21 cellular contexts compared by ENCODE assay signal in the genomic region with DNA sequence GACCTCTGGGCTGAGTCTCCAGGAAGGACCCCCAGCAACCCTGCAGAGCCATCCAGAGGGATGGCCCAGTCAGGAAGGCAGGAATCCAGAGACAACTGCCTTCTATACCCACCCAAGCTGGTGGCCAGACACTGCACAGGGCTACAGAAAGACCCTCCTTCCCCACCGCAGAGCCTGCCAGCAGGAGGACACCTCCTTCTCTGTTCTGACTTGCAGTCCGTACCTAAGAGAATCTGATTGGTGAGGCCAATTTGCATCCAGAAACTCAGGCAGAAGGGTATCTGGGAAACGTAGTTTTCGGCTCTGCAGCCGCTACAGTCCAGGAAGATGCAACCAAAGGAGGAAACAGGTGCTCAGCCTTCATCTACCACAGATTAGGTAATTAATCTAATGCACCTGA.
"Had no signal": no experiment of that assay in that cellular context is flagged by ENCODE, and none has a peak within 500 bp of the region (broad histone marks: within the 10 kb centered on the region; RNA-seq: fewer than 3 reads in every experiment).

No MANE protein-coding gene starts in this region.

- FAIRE-seq: keratinocyte had no signal

- H3K9me3 ChIP-seq: gastrocnemius medialis had no signal

- ATAC-seq: activated T-helper 17 cell treated with anti-CD3 and anti-CD28 coated beads, Interleukin-2, amount 50 U/mL, for 72 hours; gastrocnemius medialis; heart left ventricle; left lung; naive thymus-derived CD8-positive, alpha-beta T cell had no signal

- H3K4me1 ChIP-seq: gastrocnemius medialis, heart left ventricle, left lung, right atrium auricular region had no signal

- H3K36me3 ChIP-seq: gastrocnemius medialis, heart left ventricle, left lung, right atrium auricular region had no signal

- H3K27ac ChIP-seq: gastrocnemius medialis, heart left ventricle, left lung, right atrium auricular region, skin epidermis had no signal

- H3K27me3 ChIP-seq: gastrocnemius medialis, heart left ventricle, left lung, right atrium auricular region had no signal

- DNase-seq: activated CD4-positive, alpha-beta T cell treated with anti-CD3 and anti-CD28 coated beads for 1 hour; activated CD4-positive, alpha-beta T cell treated with anti-CD3 and anti-CD28 coated beads, Interleukin-2, amount 50 U/mL, for 4 hours; activated naive CD4-positive, alpha-beta T cell treated with Interleukin-2 at 50 U/mL for 16 hours; activated T-cell treated with anti-CD3 and anti-CD28 coated beads for 4 hours; anterior cingulate cortex; dermis blood vessel endothelial cell; erythroblast; gastrocnemius medialis; heart left ventricle; left lung; naive thymus-derived CD8-positive, alpha-beta T cell; posterior cingulate gyrus; stimulated activated CD4-positive, alpha-beta T cell treated with anti-CD3 and anti-CD28 coated beads, Interleukin-4, amount 100 ng/mL, for 4 hours; stimulated activated CD8-positive, alpha-beta memory T cell treated with anti-CD3 and anti-CD28 coated beads, Interleukin-4, amount 100 ng/mL, for 48 hours; stimulated activated naive CD4-positive, alpha-beta T cell treated with Interleukin-2 at 50 U/mL for 16 hours; T-helper 9 cell; trophoblast cell had no signal

- H3K4me3 ChIP-seq: gastrocnemius medialis, heart left ventricle, left lung, right atrium auricular region, skin epidermis had no signal
